Comparison of ENCODE assay signal across 8 cellular contexts in the genomic region with DNA sequence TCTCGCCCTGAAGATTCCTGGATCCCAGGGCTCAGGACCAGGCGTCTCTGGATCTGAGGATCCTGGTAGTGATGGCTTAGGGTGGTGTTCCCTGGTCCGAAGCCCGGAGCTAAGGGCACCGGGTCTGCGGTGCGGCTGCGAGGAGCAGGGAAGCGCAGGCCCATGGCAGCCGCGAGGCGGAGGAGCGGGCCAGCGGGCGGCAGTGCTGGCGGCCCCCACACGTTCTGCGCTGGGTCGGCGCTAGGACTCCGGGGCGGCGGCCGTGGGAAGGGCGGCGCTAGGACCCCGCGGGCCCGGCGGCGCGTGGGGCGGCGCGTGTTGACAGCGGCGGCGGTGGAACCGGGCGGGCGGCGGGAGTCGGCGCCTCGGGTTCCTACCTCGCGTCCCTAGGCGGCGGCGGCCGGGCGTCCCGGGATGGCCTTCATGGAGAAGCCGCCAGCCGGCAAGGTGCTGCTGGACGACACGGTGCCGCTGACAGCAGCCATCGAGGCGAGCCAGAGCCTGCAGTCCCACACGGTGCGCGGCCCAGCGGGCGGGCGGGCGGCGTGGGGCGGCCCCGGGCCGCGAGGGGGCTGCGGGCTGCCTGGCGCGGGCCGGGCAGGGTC. TPM values are rescaled to one million over a fixed set of nuclear protein-coding genes. Genes with fewer than 3 reads are reported as not detected.
DNase-seq lines count a peak whose midpoint lies in the region; ATAC-seq and TF ChIP-seq lines count a peak whose summit lies in the region.

Gene PXK (plus strand): TSS at position 318 of the 605 bp plus-strand sequence. CDS start 97 bp downstream, at position 415.

- no peak for TF ChIP-seq CTCF in activated CD8-positive, alpha-beta T cell treated with anti-CD3 and anti-CD28 coated beads for 36 hours (IDR thresholded peaks at IDR 0.05)
- peak in 48 of 56 donors; percentile 10 to 65 (median 44) for TF ChIP-seq CTCF in dorsolateral prefrontal cortex (IDR thresholded peaks at IDR 0.05 in 54 of 56, conservative IDR thresholded peaks at IDR 0.05 in 2 of 56; ENCODE audit: low read depth in 1 of 56, partially characterized antibody in 56 of 56)
- no peak for TF ChIP-seq CTCF in right lobe of liver (IDR thresholded peaks at IDR 0.05)

- H3K36me3 ChIP-seq in right lobe of liver: no peaks in the 10 kb centered on the region

- peaks cover 9% of the 10 kb centered on the region for H3K36me3 Mint-ChIP-seq in activated CD8-positive, alpha-beta T cell treated with anti-CD3 and anti-CD28 coated beads for 36 hours (ENCODE audit: low read depth)

- H3K27ac ChIP-seq in dorsolateral prefrontal cortex: peak within 1 kb of the TSS; percentile 71 to 99 (median 93)
- peak within 1 kb of the TSS in 1 of 3 donors; percentile 47 for H3K27ac ChIP-seq in right lobe of liver

- peak within 1 kb of the TSS; percentile 57 to 95 (median 82) for H3K4me3 ChIP-seq in dorsolateral prefrontal cortex
- H3K4me3 ChIP-seq in right lobe of liver: peak within 1 kb of the TSS; percentile 61 to 70 (median 67)

- H3K9me3 Mint-ChIP-seq in activated CD8-positive, alpha-beta T cell treated with anti-CD3 and anti-CD28 coated beads for 36 hours: no peaks in the 10 kb centered on the region

- no peaks in the 10 kb centered on the region for H3K27me3 Mint-ChIP-seq in activated CD8-positive, alpha-beta T cell treated with anti-CD3 and anti-CD28 coated beads for 36 hours

- H3K9me3 ChIP-seq in right lobe of liver: no peaks in the 10 kb centered on the region

- CTCF ChIA-PET in activated CD8-positive, alpha-beta T cell treated with anti-CD3 and anti-CD28 coated beads for 36 hours (lab: Charles Lee): interaction anchor here (0.7 to 7.2 kb wide), 5 partner anchors 15 to 83 kb away, joined by 3 to 44 read pairs (median 5); partner anchors contain the start of genes HTD2 and RPP14

- H3K4me3 Mint-ChIP-seq in activated CD8-positive, alpha-beta T cell treated with anti-CD3 and anti-CD28 coated beads for 36 hours: peak within 1 kb of the TSS; percentile 92

- peak; percentile 80 for ATAC-seq in HG02870 (IDR thresholded peaks at IDR 0.05; ENCODE audit: unreplicated experiment)
- ATAC-seq in activated CD8-positive, alpha-beta T cell treated with anti-CD3 and anti-CD28 coated beads for 36 hours: peak; percentile 89
- peak; percentile 86 to 96 (median 92) for ATAC-seq in right lobe of liver

- intact Hi-C loops in activated CD8-positive, alpha-beta T cell treated with anti-CD3 and anti-CD28 coated beads for 36 hours (cut with micrococcal nuclease): no loop called here
- intact Hi-C loops in dorsolateral prefrontal cortex (cut with DNase I) (loop anchor here (1.0 to 5.0 kb wide), 6 partner anchors 26 to 200 kb away; partner anchors contain the start of genes KCTD6 (in 2 of the 2), HTD2 (in 1 of the 2) and RPP14 (in 1 of the 2)), right lobe of liver (cut with DNase I) (loop anchor here in 1 of 2 donors (5.0 kb wide), 1 partner anchor 85 kb away; no protein-coding TSS in a partner anchor)

- peaks cover 0 to 21% (median 8%) of the 10 kb centered on the region in 4 donors for H3K4me1 ChIP-seq in right lobe of liver

- POLR2A ChIA-PET in activated CD8-positive, alpha-beta T cell treated with anti-CD3 and anti-CD28 coated beads for 36 hours (lab: Charles Lee): interaction anchor here (0.6 to 4.0 kb wide), 8 partner anchors 8 to 156 kb away, joined by 3 to 16 read pairs (median 3); partner anchors contain the start of genes HTD2 and RPP14

- H3K27me3 ChIP-seq in dorsolateral prefrontal cortex (no peaks in the 10 kb centered on the region), right lobe of liver (no peaks in the 10 kb centered on the region)

- TF ChIP-seq POLR2A in right lobe of liver (IDR thresholded peaks at IDR 0.05): peak; percentile 39

- H3K4me1 Mint-ChIP-seq in activated CD8-positive, alpha-beta T cell treated with anti-CD3 and anti-CD28 coated beads for 36 hours (ENCODE audit: low read depth): peaks cover 28% of the 10 kb centered on the region

- peak within 1 kb of the TSS; percentile 91 for H3K27ac Mint-ChIP-seq in activated CD8-positive, alpha-beta T cell treated with anti-CD3 and anti-CD28 coated beads for 36 hours

- DNase-seq in NK-92 treated with Interleukin-12 subunit alpha and Interleukin-12 subunit beta, amount 100 ng/mL, for 24 hours (lab: John Stamatoyannopoulos, UW): peak; percentile 51
- no peak for DNase-seq in NK-92 (lab: John Stamatoyannopoulos, UW; ENCODE audit: unreplicated experiment)
- peak; percentile 45 for DNase-seq in NCI-H460 (ENCODE audit: extremely low read depth, low read depth)
- peak; percentile 81 for DNase-seq in activated CD8-positive, alpha-beta T cell treated with anti-CD3 and anti-CD28 coated beads for 36 hours
- peak; percentile 76 to 96 (median 83) for DNase-seq in dorsolateral prefrontal cortex
- DNase-seq in right lobe of liver: peak; percentile 86 to 89 (median 88)
- peak; percentile 79 for DNase-seq in stimulated activated CD4-positive, alpha-beta T cell treated with anti-CD3 and anti-CD28 coated beads, Interleukin-4, amount 100 ng/mL, for 24 hours

- WGBS in right lobe of liver (ENCODE audit: insufficient coverage, low coverage, low lambda C conversion rate, missing lambda C conversion rate): 0% methylated on average over 2 of the region's 76 CpGs

RNA-seq across cellular contexts. Expression of gene PXK, which starts in this region (rescaled TPM):
- 28.3 and 29.1 TPM in 2 replicates for total RNA-seq in NCI-H460 (2014; rRNA removed; shearing (Covaris generic))
- 16.4 and 18.2 TPM in 2 replicates for polyA plus RNA-seq in NCI-H460 (2014; cell fraction: nucleus; rRNA removed)
- total RNA-seq in activated CD8-positive, alpha-beta T cell treated with anti-CD3 and anti-CD28 coated beads for 36 hours: 10 to 100 TPM; 22.2 to 23.6 TPM
- total RNA-seq in dorsolateral prefrontal cortex (100 to 1,000 TPM in 86 of 120 experiments, 10 to 100 TPM in 34; 55.2 to 497 (median 130) TPM), right lobe of liver (10 to 100 TPM in 3 of 6 experiments, 1 to 10 TPM in 3; 6.6 to 19.4 (median 9.6) TPM)

Comparison
In these comparisons a context has a peak if more than half of its experiments do, and no peak if none do; other contexts are left out.
1. CTCF ChIP-seq: peak in dorsolateral prefrontal cortex (48 of 56); none in activated CD8-positive, alpha-beta T cell treated with anti-CD3 and anti-CD28 coated beads for 36 hours (single experiment) and right lobe of liver (0 of 4).
2. Peak in every context shown above with its lines, with median percentiles within 50 percentile points of each other: ATAC-seq.